Comparison of ENCODE assay signal across 17 cellular contexts in genomic region chr2:117858892-117859531, GRCh38. TPM values are rescaled to one million over a fixed set of nuclear protein-coding genes. Genes with fewer than 3 reads are reported as not detected.
DNase-seq lines count a peak whose midpoint lies in the region; ATAC-seq and TF ChIP-seq lines count a peak whose summit lies in the region.
"Had no signal": no experiment of that assay in that cellular context is flagged by ENCODE, and none has a peak within 500 bp of the region (broad histone marks: within the 10 kb centered on the region; RNA-seq: fewer than 3 reads in every experiment).

No MANE protein-coding gene starts in this region.

- H3K9me3 ChIP-seq in iPS-18c (ENCODE audit: control insufficient read depth, insufficient read depth, low read length) = peaks cover 4% of the 10 kb centered on the region
- H3K9me3 ChIP-seq in neuronal stem cell (replicated peaks in 1 of 2; ENCODE audit: control insufficient read depth in 2 of 2, insufficient read depth in 1 of 2, low read depth in 1 of 2, low read length in 2 of 2) = peaks cover 0 to 7% of the 10 kb centered on the region in 2 donors
- no peaks in the 10 kb centered on the region for H3K9me3 ChIP-seq in mucosa of descending colon
- H3K9me3 ChIP-seq: SJCRH30 had no signal

- H3K27me3 ChIP-seq in neuronal stem cell (ENCODE audit: control insufficient read depth in 3 of 3, insufficient read depth in 3 of 3, low read depth in 1 of 3, low read length in 3 of 3) = no peaks in the 10 kb centered on the region
- H3K27me3 ChIP-seq: BLaER1, MG63, SJCRH30 had no signal

- H2AFZ ChIP-seq in neuronal stem cell (ENCODE audit: low read length) = peak overlapping the region; percentile 17

- H2AK5ac ChIP-seq in neuronal stem cell (ENCODE audit: low read depth, low read length) = no peak overlapping the region

- peak overlapping the region; percentile 40 for H3K23ac ChIP-seq in neuronal stem cell (ENCODE audit: low read depth, low read length, poor library complexity)

- no peak overlapping the region for H3K18ac ChIP-seq in neuronal stem cell (ENCODE audit: low read length)

- TF ChIP-seq CTCF in mucosa of descending colon (IDR thresholded peaks at IDR 0.05) = no peak

- H3K14ac ChIP-seq in neuronal stem cell (ENCODE audit: low read length) = no peak overlapping the region

- H2BK5ac ChIP-seq in neuronal stem cell (ENCODE audit: low read length) = no peak overlapping the region

- no peaks in the 10 kb centered on the region for H3K36me3 ChIP-seq in neuronal stem cell (replicated peaks in 1 of 2; ENCODE audit: control insufficient read depth in 2 of 2, insufficient read depth in 2 of 2, low read length in 2 of 2)
- H3K36me3 ChIP-seq in mucosa of descending colon (ENCODE audit: low read depth) = no peaks in the 10 kb centered on the region
- H3K36me3 ChIP-seq: BLaER1, MG63, SJCRH30 had no signal

- H2BK12ac ChIP-seq in neuronal stem cell (ENCODE audit: low read length) = no peak overlapping the region

- H2BK15ac ChIP-seq in neuronal stem cell (ENCODE audit: low read length) = no peak overlapping the region

- no peaks in the 10 kb centered on the region for H3K79me1 ChIP-seq in neuronal stem cell (ENCODE audit: low read depth, low read length)

- no peak overlapping the region for H2BK120ac ChIP-seq in neuronal stem cell (ENCODE audit: low read depth, low read length)

- H4K8ac ChIP-seq in neuronal stem cell (ENCODE audit: low read depth, low read length) = no peak overlapping the region

- H3K4me1 ChIP-seq in neuronal stem cell (ENCODE audit: control insufficient read depth in 2 of 2, insufficient read depth in 1 of 2, low read depth in 1 of 2, low read length in 2 of 2) (no peaks in the 10 kb centered on the region), mucosa of descending colon (ENCODE audit: low read depth) (no peaks in the 10 kb centered on the region)
- H3K4me1 ChIP-seq: BLaER1 had no signal

- H4K91ac ChIP-seq in neuronal stem cell (ENCODE audit: low read depth, low read length, poor library complexity) = no peak overlapping the region

- peak; percentile 70 for DNase-seq in DMS53 (lab: John Stamatoyannopoulos, UW)
- DNase-seq in DMS53 treated with DMSO at 0.1 percent for 48 hours (lab: John Stamatoyannopoulos, UW; ENCODE audit: unreplicated experiment) = no peak
- DNase-seq in SK-N-DZ (ENCODE audit: low spot score) = peak; percentile 39
- DNase-seq in neuronal stem cell (ENCODE audit: low spot score) = no peak
- DNase-seq in SHP77 treated with DMSO at 0.1 percent for 48 hours (lab: John Stamatoyannopoulos, UW) = no peak
- no peak for DNase-seq in mucosa of descending colon
- DNase-seq: CD8-positive, alpha-beta memory T cell; MG63; NCI-H1105; NCI-H187 treated with DMSO at 0.1 percent for 48 hours; NCI-H2171 treated with DMSO at 0.1 percent for 48 hours; NCI-H524 treated with DMSO at 0.1 percent for 48 hours; SJCRH30 had no signal

- H3K27ac ChIP-seq in neuronal stem cell (replicated peaks; ENCODE audit: low read length) = no peak overlapping the region
- H3K27ac ChIP-seq: 22Rv1, BLaER1, SJCRH30 had no signal

- intact Hi-C loops in mucosa of descending colon (cut with DNase I, micrococcal nuclease) = no loop called here

- ATAC-seq in GM21576 (IDR thresholded peaks at IDR 0.05; ENCODE audit: unreplicated experiment) (no peak), mucosa of descending colon (no peak)

- H3K4ac ChIP-seq in neuronal stem cell (ENCODE audit: low read length) = no peak overlapping the region

- no CpG with 5 or more reads among the region's 41 CpGs for WGBS in neuronal stem cell (ENCODE audit: extremely low coverage in 2 of 2, insufficient read length in 2 of 2, insufficient replicate concordance in 1 of 2), 2 donors

- H3K9ac ChIP-seq in neuronal stem cell (ENCODE audit: low read depth, low read length, poor library complexity) = no peak overlapping the region
- H3K9ac ChIP-seq: BLaER1 had no signal

- no peak overlapping the region for H3K4me2 ChIP-seq in neuronal stem cell (ENCODE audit: insufficient read depth, low read length, poor library complexity, severe bottlenecking)
- H3K4me2 ChIP-seq: BLaER1 had no signal

- H3K4me3 ChIP-seq in iPS-18c (ENCODE audit: insufficient read depth, low read depth, low read length) = peak overlapping the region; percentile 31; the same call in 1 of the 2 replicates
- H3K4me3 ChIP-seq in neuronal stem cell (ENCODE audit: low read length in 2 of 2) = no peak overlapping the region
- no peak overlapping the region for H3K4me3 ChIP-seq in mucosa of descending colon
- H3K4me3 ChIP-seq: BLaER1, MG63, SJCRH30 had no signal

RNA-seq across cellular contexts. Expression of gene DDX18, which starts 44.5 kb away (rescaled TPM):
- 75.9 and 81.3 TPM in 2 replicates for polyA plus RNA-seq in SK-N-DZ (2014; cell fraction: cytosol; rRNA removed)
- polyA plus RNA-seq in SK-N-DZ (2014; cell fraction: nucleus; rRNA removed) = 71.2 and 73.1 TPM in 2 replicates
- 50.3 TPM for polyA plus RNA-seq in neuronal stem cell (2013, experiment 1 of 2)
- 55.4 TPM for polyA plus RNA-seq in neuronal stem cell (2013, experiment 2 of 2)
- 10 to 100 TPM; 42.4 to 48.1 (median 43.1) TPM for total RNA-seq in mucosa of descending colon

Comparison
In these comparisons a context has a peak if more than half of its experiments do, and no peak if none do; other contexts are left out.
1. DNase-seq: peak in DMS53 (single experiment) and SK-N-DZ (single experiment); none in DMS53 treated with DMSO at 0.1 percent for 48 hours (single experiment), neuronal stem cell (single experiment), SHP77 treated with DMSO at 0.1 percent for 48 hours (single experiment) and mucosa of descending colon (0 of 3).